ENCODE assay signal across 37 cellular contexts in genomic region chr14:79680087-79680486, GRCh38.
"Had no signal": no experiment of that assay in that cellular context is flagged by ENCODE, and none has a peak within 500 bp of the region (broad histone marks: within the 10 kb centered on the region; RNA-seq: fewer than 3 reads in every experiment).

No MANE protein-coding gene starts in this region.

- H3K27ac Mint-ChIP-seq: activated CD4-positive, alpha-beta memory T cell treated with anti-CD3 and anti-CD28 coated beads for 36 hours; activated CD4-positive, alpha-beta T cell treated with anti-CD3 and anti-CD28 coated beads for 36 hours; activated CD4-positive, alpha-beta T cell treated with anti-CD3 and anti-CD28 coated beads, Interleukin-2, amount 10 ng/mL, durations not matched to agents 24 days and 14 days; activated CD8-positive, alpha-beta memory T cell treated with anti-CD3 and anti-CD28 coated beads, Interleukin-2, amount 10 ng/mL, durations not matched to agents 7 days and 5 days; activated CD8-positive, alpha-beta T cell treated with anti-CD3 and anti-CD28 coated beads, Interleukin-2, amount 10 ng/mL, durations not matched to agents 7 days and 5 days; activated naive CD4-positive, alpha-beta T cell treated with anti-CD3 and anti-CD28 coated beads for 36 hours; activated naive CD4-positive, alpha-beta T cell treated with anti-CD3 and anti-CD28 coated beads, Interleukin-2, amount 50 U/mL, for 24 hours; activated naive CD8-positive, alpha-beta T cell treated with anti-CD3 and anti-CD28 coated beads for 36 hours; activated naive CD8-positive, alpha-beta T cell treated with anti-CD3 and anti-CD28 coated beads, Interleukin-2, amount 50 U/mL, for 24 hours; activated T-helper 1 cell treated with anti-CD3 and anti-CD28 coated beads, Interleukin-12 subunit alpha, Interleukin-12 subunit beta, Interleukin-2, Interleukin-4 antibody, amounts not matched to agents 30 ng/mL and 10 ng/mL and 1 ng/mL, durations not matched to agents 14 hours and 24 hours and 36 hours; activated T-helper 2 cell treated with anti-CD3 and anti-CD28 coated beads, Interferon-gamma antibody, Interleukin-2, Interleukin-4, amounts not matched to agents 10 μg/mL and 5 μg/mL and 100 μg/mL, durations not matched to agents 14 hours and 24 hours and 36 hours; effector memory CD8-positive, alpha-beta T cell; T-helper 17 cell; T-helper 2 cell treated with Interferon-gamma antibody and Interleukin-4, amounts not matched to agents 5 μg/mL and 100 μg/mL, for 36 hours had no signal

- FAIRE-seq: colon, endometrium had no signal

- H3K27me3 ChIP-seq: adrenal gland, body of pancreas, esophagus squamous epithelium, gastroesophageal sphincter, heart right ventricle had no signal

- H3K27me3 Mint-ChIP-seq: activated CD4-positive, alpha-beta memory T cell treated with anti-CD3 and anti-CD28 coated beads for 36 hours; activated CD4-positive, alpha-beta T cell treated with anti-CD3 and anti-CD28 coated beads for 36 hours; activated CD4-positive, alpha-beta T cell treated with anti-CD3 and anti-CD28 coated beads, Interleukin-2, amount 10 ng/mL, durations not matched to agents 24 days and 14 days; activated CD8-positive, alpha-beta memory T cell treated with anti-CD3 and anti-CD28 coated beads, Interleukin-2, amount 10 ng/mL, durations not matched to agents 7 days and 5 days; activated naive CD4-positive, alpha-beta T cell treated with anti-CD3 and anti-CD28 coated beads, Interleukin-2, amount 50 U/mL, for 24 hours; activated naive CD8-positive, alpha-beta T cell treated with anti-CD3 and anti-CD28 coated beads for 36 hours; activated naive CD8-positive, alpha-beta T cell treated with anti-CD3 and anti-CD28 coated beads, Interleukin-2, amount 50 U/mL, for 24 hours; effector memory CD8-positive, alpha-beta T cell; T-helper 17 cell had no signal

- H3K27ac ChIP-seq: adrenal gland, body of pancreas, epithelial cell of prostate, esophagus squamous epithelium, gastroesophageal sphincter, heart right ventricle, WERI-Rb-1 had no signal

- H3K9me3 Mint-ChIP-seq: activated CD4-positive, alpha-beta T cell treated with anti-CD3 and anti-CD28 coated beads, Interleukin-2, amount 10 ng/mL, durations not matched to agents 24 days and 14 days; activated naive CD4-positive, alpha-beta T cell treated with anti-CD3 and anti-CD28 coated beads for 36 hours; activated naive CD4-positive, alpha-beta T cell treated with anti-CD3 and anti-CD28 coated beads, Interleukin-2, amount 50 U/mL, for 24 hours; activated naive CD8-positive, alpha-beta T cell treated with anti-CD3 and anti-CD28 coated beads, Interleukin-2, amount 50 U/mL, for 24 hours; activated T-helper 1 cell treated with anti-CD3 and anti-CD28 coated beads, Interleukin-12 subunit alpha, Interleukin-12 subunit beta, Interleukin-2, Interleukin-4 antibody, amounts not matched to agents 30 ng/mL and 10 ng/mL and 1 ng/mL, durations not matched to agents 14 hours and 24 hours and 36 hours; activated T-helper 2 cell treated with anti-CD3 and anti-CD28 coated beads, Interferon-gamma antibody, Interleukin-2, Interleukin-4, amounts not matched to agents 10 μg/mL and 5 μg/mL and 100 μg/mL, durations not matched to agents 14 hours and 24 hours and 36 hours; T-helper 2 cell treated with Interferon-gamma antibody and Interleukin-4, amounts not matched to agents 5 μg/mL and 100 μg/mL, for 36 hours had no signal

- ATAC-seq: activated CD4-positive, alpha-beta T cell treated with anti-CD3 and anti-CD28 coated beads for 36 hours; activated CD8-positive, alpha-beta memory T cell treated with anti-CD3 and anti-CD28 coated beads, Interleukin-2, amount 10 ng/mL, durations not matched to agents 7 days and 5 days; activated CD8-positive, alpha-beta T cell treated with anti-CD3 and anti-CD28 coated beads, Interleukin-2, amount 10 ng/mL, durations not matched to agents 7 days and 5 days; activated naive CD8-positive, alpha-beta T cell treated with anti-CD3 and anti-CD28 coated beads, Interleukin-2, amount 50 U/mL, for 24 hours; body of pancreas; effector memory CD8-positive, alpha-beta T cell; gastroesophageal sphincter; heart right ventricle; T-helper 17 cell had no signal

- H3K4me1 Mint-ChIP-seq: activated CD4-positive, alpha-beta T cell treated with anti-CD3 and anti-CD28 coated beads for 36 hours; activated CD4-positive, alpha-beta T cell treated with anti-CD3 and anti-CD28 coated beads, Interleukin-2, amount 10 ng/mL, durations not matched to agents 24 days and 14 days; activated CD8-positive, alpha-beta memory T cell treated with anti-CD3 and anti-CD28 coated beads, Interleukin-2, amount 10 ng/mL, durations not matched to agents 7 days and 5 days; activated naive CD4-positive, alpha-beta T cell treated with anti-CD3 and anti-CD28 coated beads, Interleukin-2, amount 50 U/mL, for 24 hours; activated naive CD8-positive, alpha-beta T cell treated with anti-CD3 and anti-CD28 coated beads for 36 hours; activated naive CD8-positive, alpha-beta T cell treated with anti-CD3 and anti-CD28 coated beads, Interleukin-2, amount 50 U/mL, for 24 hours; T-helper 17 cell had no signal

- H3K36me3 ChIP-seq: adrenal gland, esophagus squamous epithelium, gastroesophageal sphincter, heart right ventricle, WERI-Rb-1 had no signal

- H3K4me3 ChIP-seq: adrenal gland, body of pancreas, esophagus squamous epithelium, gastroesophageal sphincter, heart right ventricle had no signal

- H3K36me3 Mint-ChIP-seq: activated CD4-positive, alpha-beta memory T cell treated with anti-CD3 and anti-CD28 coated beads for 36 hours; activated CD8-positive, alpha-beta memory T cell treated with anti-CD3 and anti-CD28 coated beads, Interleukin-2, amount 10 ng/mL, durations not matched to agents 7 days and 5 days; activated naive CD4-positive, alpha-beta T cell treated with anti-CD3 and anti-CD28 coated beads, Interleukin-2, amount 50 U/mL, for 24 hours; activated naive CD8-positive, alpha-beta T cell treated with anti-CD3 and anti-CD28 coated beads for 36 hours had no signal

- DNase-seq: activated CD4-positive, alpha-beta memory T cell treated with anti-CD3 and anti-CD28 coated beads for 36 hours; activated CD4-positive, alpha-beta T cell treated with anti-CD3 and anti-CD28 coated beads for 36 hours; activated CD4-positive, alpha-beta T cell treated with anti-CD3 and anti-CD28 coated beads, Interleukin-2, amount 10 ng/mL, durations not matched to agents 24 days and 14 days; activated CD4-positive, CD25-positive, alpha-beta regulatory T cell; activated CD4-positive, CD25-positive, alpha-beta regulatory T cell treated with anti-CD3 and anti-CD28 coated beads, Interleukin-2, amount 50 U/mL, for 72 hours; activated CD8-positive, alpha-beta memory T cell treated with anti-CD3 and anti-CD28 coated beads, Interleukin-2, amount 10 ng/mL, durations not matched to agents 7 days and 5 days; activated CD8-positive, alpha-beta memory T cell treated with anti-CD3 and anti-CD28 coated beads, Interleukin-2, amount 50 U/mL, for 4 hours; activated CD8-positive, alpha-beta T cell treated with anti-CD3 and anti-CD28 coated beads, Interleukin-2, amount 10 ng/mL, durations not matched to agents 7 days and 5 days; activated effector memory CD4-positive, alpha-beta T cell treated with anti-CD3 and anti-CD28 coated beads, Interleukin-2, amount 50 U/mL, for 16 hours; activated naive CD4-positive, alpha-beta T cell treated with anti-CD3 and anti-CD28 coated beads for 36 hours; activated naive CD8-positive, alpha-beta T cell treated with anti-CD3 and anti-CD28 coated beads for 36 hours; activated naive CD8-positive, alpha-beta T cell treated with anti-CD3 and anti-CD28 coated beads, Interleukin-2, amount 50 U/mL, for 24 hours; activated T-cell treated with anti-CD3 and anti-CD28 coated beads, Interleukin-2, amount 50 U/mL, for 1 hour; activated T-cell treated with anti-CD3 and anti-CD28 coated beads, Interleukin-2, amount 50 U/mL, for 48 hours; adrenal gland; amygdala; aorta; body of pancreas; caudate nucleus; cortex of kidney; dermis blood vessel endothelial cell; effector CD4-positive, alpha-beta T cell; effector memory CD8-positive, alpha-beta T cell; esophagus squamous epithelium; foreskin melanocyte; heart right ventricle; T-helper 17 cell; T1000; WERI-Rb-1 had no signal

- H3K4me1 ChIP-seq: adrenal gland, body of pancreas, esophagus squamous epithelium, heart right ventricle had no signal

- H3K4me3 Mint-ChIP-seq: activated CD4-positive, alpha-beta memory T cell treated with anti-CD3 and anti-CD28 coated beads for 36 hours; activated CD4-positive, alpha-beta T cell treated with anti-CD3 and anti-CD28 coated beads for 36 hours; activated CD4-positive, alpha-beta T cell treated with anti-CD3 and anti-CD28 coated beads, Interleukin-2, amount 10 ng/mL, durations not matched to agents 24 days and 14 days; activated CD8-positive, alpha-beta memory T cell treated with anti-CD3 and anti-CD28 coated beads, Interleukin-2, amount 10 ng/mL, durations not matched to agents 7 days and 5 days; activated CD8-positive, alpha-beta T cell treated with anti-CD3 and anti-CD28 coated beads, Interleukin-2, amount 10 ng/mL, durations not matched to agents 7 days and 5 days; activated naive CD4-positive, alpha-beta T cell treated with anti-CD3 and anti-CD28 coated beads for 36 hours; activated naive CD4-positive, alpha-beta T cell treated with anti-CD3 and anti-CD28 coated beads, Interleukin-2, amount 50 U/mL, for 24 hours; activated naive CD8-positive, alpha-beta T cell treated with anti-CD3 and anti-CD28 coated beads for 36 hours; activated naive CD8-positive, alpha-beta T cell treated with anti-CD3 and anti-CD28 coated beads, Interleukin-2, amount 50 U/mL, for 24 hours; activated T-helper 1 cell treated with anti-CD3 and anti-CD28 coated beads, Interleukin-12 subunit alpha, Interleukin-12 subunit beta, Interleukin-2, Interleukin-4 antibody, amounts not matched to agents 30 ng/mL and 10 ng/mL and 1 ng/mL, durations not matched to agents 14 hours and 24 hours and 36 hours; effector memory CD8-positive, alpha-beta T cell; T-helper 17 cell; T-helper 2 cell treated with Interferon-gamma antibody and Interleukin-4, amounts not matched to agents 5 μg/mL and 100 μg/mL, for 36 hours had no signal

- H3K9me3 ChIP-seq: adrenal gland, body of pancreas, esophagus squamous epithelium, gastroesophageal sphincter, heart right ventricle had no signal
